Comparison of ENCODE assay signal across 23 cellular contexts in the genomic region with DNA sequence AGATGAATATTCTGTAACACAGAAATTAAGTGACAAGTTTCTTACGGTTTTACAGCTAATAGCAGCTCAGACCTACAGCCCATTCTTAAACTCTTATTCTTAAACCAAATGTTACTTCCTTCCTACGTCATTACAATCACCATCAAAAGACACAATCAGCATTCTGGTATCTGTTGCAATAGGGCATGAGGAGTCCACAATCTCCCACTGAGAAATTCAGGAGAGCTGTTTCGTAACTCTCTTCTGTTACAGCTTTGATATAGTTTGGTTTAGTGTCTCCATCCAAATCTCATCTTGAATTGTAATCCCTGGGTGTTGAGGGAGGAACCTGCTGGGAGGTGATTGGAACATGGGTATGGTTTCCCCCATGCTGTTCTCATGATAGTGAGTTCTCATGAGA.
DNase-seq lines count a peak whose midpoint lies in the region; FAIRE-seq lines count a peak whose summit lies in the region.
"Had no signal": no experiment of that assay in that cellular context is flagged by ENCODE, and none has a peak within 500 bp of the region (broad histone marks: within the 10 kb centered on the region; RNA-seq: fewer than 3 reads in every experiment).

No MANE protein-coding gene starts in this region.

- H3K36me3 Mint-ChIP-seq in activated CD4-positive, alpha-beta T cell treated with anti-CD3 and anti-CD28 coated beads, Interleukin-2, amount 10 ng/mL, durations not matched to agents 24 days and 14 days (ENCODE audit: low read depth) = no peaks in the 10 kb centered on the region
- H3K36me3 Mint-ChIP-seq in activated CD4-positive, alpha-beta T cell treated with anti-CD3 and anti-CD28 coated beads, Interleukin-2, amount 10 ng/mL, durations not matched to agents 7 days and 5 days (ENCODE audit: low read depth) = no peaks in the 10 kb centered on the region
- H3K36me3 Mint-ChIP-seq: activated CD8-positive, alpha-beta memory T cell treated with anti-CD3 and anti-CD28 coated beads, Interleukin-2, amount 10 ng/mL, durations not matched to agents 7 days and 5 days; CD8-positive, alpha-beta memory T cell had no signal

- DNase-seq in activated CD4-positive, alpha-beta T cell treated with anti-CD3 and anti-CD28 coated beads, Interleukin-2, amount 10 ng/mL, durations not matched to agents 24 days and 14 days = peak; percentile 19
- DNase-seq in activated CD4-positive, alpha-beta T cell treated with anti-CD3 and anti-CD28 coated beads, Interleukin-2, amount 10 ng/mL, durations not matched to agents 7 days and 5 days = no peak
- DNase-seq in SK-MEL-5 (ENCODE audit: low read depth, low spot score) = peak; percentile 7
- peak; percentile 83 for DNase-seq in fibroblast of gingiva (ENCODE audit: low read depth)
- DNase-seq in smooth muscle cell of the brain vasculature (ENCODE audit: low read depth, low spot score) = peak; percentile 31
- no peak for DNase-seq in T-helper 2 cell
- no peak for DNase-seq in RCC 7860 (ENCODE audit: low spot score)
- DNase-seq in activated CD4-positive, alpha-beta T cell treated with anti-CD3 and anti-CD28 coated beads, Interleukin-2, amount 50 U/mL, for 1 hour = no peak
- DNase-seq: 8988T; activated CD8-positive, alpha-beta memory T cell treated with anti-CD3 and anti-CD28 coated beads, Interleukin-2, amount 10 ng/mL, durations not matched to agents 7 days and 5 days; anterior cingulate cortex; CD8-positive, alpha-beta memory T cell; DMS79 treated with DMSO at 0.1 percent for 48 hours; erythroblast; hippocampal formation; NCI-H2081 treated with DMSO at 0.1 percent for 48 hours; NCI-H526 treated with DMSO at 0.1 percent for 48 hours; SHP77 treated with DMSO at 0.1 percent for 48 hours; upper lobe of left lung had no signal

- CTCF ChIA-PET in activated CD4-positive, alpha-beta T cell treated with anti-CD3 and anti-CD28 coated beads, Interleukin-2, amount 10 ng/mL, durations not matched to agents 7 days and 5 days (lab: Charles Lee) = no interaction called here

- no peak overlapping the region for H3K4me3 Mint-ChIP-seq in activated CD4-positive, alpha-beta T cell treated with anti-CD3 and anti-CD28 coated beads, Interleukin-2, amount 10 ng/mL, durations not matched to agents 24 days and 14 days
- H3K4me3 Mint-ChIP-seq in activated CD4-positive, alpha-beta T cell treated with anti-CD3 and anti-CD28 coated beads, Interleukin-2, amount 10 ng/mL, durations not matched to agents 7 days and 5 days = no peak overlapping the region
- H3K4me3 Mint-ChIP-seq: activated CD8-positive, alpha-beta memory T cell treated with anti-CD3 and anti-CD28 coated beads, Interleukin-2, amount 10 ng/mL, durations not matched to agents 7 days and 5 days; CD8-positive, alpha-beta memory T cell; dendritic cell treated with granulocyte-macrophage colony-stimulating factor and Interleukin-4, amounts not matched to agents 40 ng/mL and 50 ng/mL, for 4 days; stimulated activated naive CD8-positive, alpha-beta T cell treated with anti-CD3 and anti-CD28 coated beads, Interleukin-15, Interleukin-2, amounts not matched to agents 100 ng/mL and 50 ng/mL, for 24 hours; T-helper 2 cell treated with Interferon-gamma antibody and Interleukin-4, amounts not matched to agents 5 μg/mL and 100 μg/mL, for 36 hours had no signal

- H3K27me3 Mint-ChIP-seq in activated CD4-positive, alpha-beta T cell treated with anti-CD3 and anti-CD28 coated beads, Interleukin-2, amount 10 ng/mL, durations not matched to agents 24 days and 14 days = no peaks in the 10 kb centered on the region
- no peaks in the 10 kb centered on the region for H3K27me3 Mint-ChIP-seq in activated CD4-positive, alpha-beta T cell treated with anti-CD3 and anti-CD28 coated beads, Interleukin-2, amount 10 ng/mL, durations not matched to agents 7 days and 5 days

- in situ Hi-C loops in SK-MEL-5 (cut with HindIII; ENCODE audit: low pct_unique_long_range_greater_than_20kb, low sequenced_read_pairs) = no loop called here

- intact Hi-C loops in activated CD4-positive, alpha-beta T cell treated with anti-CD3 and anti-CD28 coated beads, Interleukin-2, amount 10 ng/mL, durations not matched to agents 24 days and 14 days (cut with micrococcal nuclease) = no loop called here

- H3K27ac Mint-ChIP-seq in activated CD4-positive, alpha-beta T cell treated with anti-CD3 and anti-CD28 coated beads, Interleukin-2, amount 10 ng/mL, durations not matched to agents 24 days and 14 days = no peak overlapping the region
- H3K27ac Mint-ChIP-seq in activated CD4-positive, alpha-beta T cell treated with anti-CD3 and anti-CD28 coated beads, Interleukin-2, amount 10 ng/mL, durations not matched to agents 7 days and 5 days = no peak overlapping the region
- H3K27ac Mint-ChIP-seq: activated CD8-positive, alpha-beta memory T cell treated with anti-CD3 and anti-CD28 coated beads, Interleukin-2, amount 10 ng/mL, durations not matched to agents 7 days and 5 days; activated T-helper 2 cell treated with anti-CD3 and anti-CD28 coated beads, Interferon-gamma antibody, Interleukin-2, Interleukin-4, amounts not matched to agents 10 μg/mL and 5 μg/mL and 100 μg/mL, durations not matched to agents 14 hours and 24 hours and 36 hours; CD8-positive, alpha-beta memory T cell; dendritic cell treated with granulocyte-macrophage colony-stimulating factor and Interleukin-4, amounts not matched to agents 40 ng/mL and 50 ng/mL, for 4 days; stimulated activated naive CD8-positive, alpha-beta T cell treated with anti-CD3 and anti-CD28 coated beads, Interleukin-15, Interleukin-2, amounts not matched to agents 100 ng/mL and 50 ng/mL, for 24 hours; T-helper 2 cell treated with Interferon-gamma antibody and Interleukin-4, amounts not matched to agents 5 μg/mL and 100 μg/mL, for 36 hours had no signal

- H3K4me1 Mint-ChIP-seq in activated CD4-positive, alpha-beta T cell treated with anti-CD3 and anti-CD28 coated beads, Interleukin-2, amount 10 ng/mL, durations not matched to agents 24 days and 14 days = no peaks in the 10 kb centered on the region
- H3K4me1 Mint-ChIP-seq in activated CD4-positive, alpha-beta T cell treated with anti-CD3 and anti-CD28 coated beads, Interleukin-2, amount 10 ng/mL, durations not matched to agents 7 days and 5 days = no peaks in the 10 kb centered on the region
- H3K4me1 Mint-ChIP-seq: activated CD8-positive, alpha-beta memory T cell treated with anti-CD3 and anti-CD28 coated beads, Interleukin-2, amount 10 ng/mL, durations not matched to agents 7 days and 5 days; CD8-positive, alpha-beta memory T cell had no signal

- POLR2A ChIA-PET in activated CD4-positive, alpha-beta T cell treated with anti-CD3 and anti-CD28 coated beads, Interleukin-2, amount 10 ng/mL, durations not matched to agents 7 days and 5 days (lab: Charles Lee) = no interaction called here

- no peak for FAIRE-seq in RCC 7860 (lab: Jason Lieb, UNC)

- no peaks in the 10 kb centered on the region for H3K9me3 Mint-ChIP-seq in activated CD4-positive, alpha-beta T cell treated with anti-CD3 and anti-CD28 coated beads, Interleukin-2, amount 10 ng/mL, durations not matched to agents 24 days and 14 days
- no peaks in the 10 kb centered on the region for H3K9me3 Mint-ChIP-seq in activated CD4-positive, alpha-beta T cell treated with anti-CD3 and anti-CD28 coated beads, Interleukin-2, amount 10 ng/mL, durations not matched to agents 7 days and 5 days
- H3K9me3 Mint-ChIP-seq: activated T-helper 2 cell treated with anti-CD3 and anti-CD28 coated beads, Interferon-gamma antibody, Interleukin-2, Interleukin-4, amounts not matched to agents 10 μg/mL and 5 μg/mL and 100 μg/mL, durations not matched to agents 14 hours and 24 hours and 36 hours; CD8-positive, alpha-beta memory T cell; stimulated activated naive CD8-positive, alpha-beta T cell treated with anti-CD3 and anti-CD28 coated beads, Interleukin-15, Interleukin-2, amounts not matched to agents 100 ng/mL and 50 ng/mL, for 24 hours; T-helper 2 cell treated with Interferon-gamma antibody and Interleukin-4, amounts not matched to agents 5 μg/mL and 100 μg/mL, for 36 hours had no signal

Comparison
In these comparisons a context has a peak if more than half of its experiments do, and no peak if none do; other contexts are left out.
1. DNase-seq: peak in activated CD4-positive, alpha-beta T cell treated with anti-CD3 and anti-CD28 coated beads, Interleukin-2, amount 10 ng/mL, durations not matched to agents 24 days and 14 days (single experiment), SK-MEL-5 (single experiment), fibroblast of gingiva (single experiment) and smooth muscle cell of the brain vasculature (single experiment); none in activated CD4-positive, alpha-beta T cell treated with anti-CD3 and anti-CD28 coated beads, Interleukin-2, amount 10 ng/mL, durations not matched to agents 7 days and 5 days (single experiment), T-helper 2 cell (0 of 5), RCC 7860 (single experiment) and activated CD4-positive, alpha-beta T cell treated with anti-CD3 and anti-CD28 coated beads, Interleukin-2, amount 50 U/mL, for 1 hour (single experiment).